Comparison of ENCODE assay signal across 8 cellular contexts in genomic region chr17:29778936-29779811, GRCh38.
DNase-seq lines count a peak whose midpoint lies in the region; ATAC-seq, FAIRE-seq and TF ChIP-seq lines count a peak whose summit lies in the region.

No MANE protein-coding gene starts in this region.

- H2AFZ ChIP-seq in H1 (ENCODE audit: low read length), result no peak overlapping the region

- no peaks in the 10 kb centered on the region for H3K27me3 ChIP-seq in H1 (replicated peaks in 1 of 4; ENCODE audit: control insufficient read depth in 3 of 4, extremely low read depth in 1 of 4, insufficient read depth in 3 of 4, low read length in 3 of 4)

- no peak overlapping the region for H4K91ac ChIP-seq in H1 (replicated peaks; ENCODE audit: insufficient read length, low read length)

- no peak overlapping the region for H2BK20ac ChIP-seq in H1 (ENCODE audit: low read length)

- H3K14ac ChIP-seq in H1 (ENCODE audit: insufficient read length), result no peak overlapping the region

- no peak overlapping the region for H3K9ac ChIP-seq in H1 (replicated peaks in 1 of 4; ENCODE audit: extremely low read depth in 1 of 4, low read depth in 3 of 4, low read length in 3 of 4)

- CTCF ChIA-PET in H1 (lab: Charles Lee; ENCODE audit: partially characterized antibody), result interaction anchor here (0.6 to 9.1 kb wide), 46 partner anchors 8 to 332 kb away, joined by 3 to 97 read pairs (median 4); partner anchors contain the start of gene CORO6

- TF ChIP-seq RAD21 in H1 (IDR thresholded peaks at IDR 0.05 in 1 of 2, conservative IDR thresholded peaks at IDR 0.05 in 1 of 2; ENCODE audit: low read depth in 2 of 2, low read length in 2 of 2), result peak; percentile 65 to 79

- no peak overlapping the region for H4K5ac ChIP-seq in H1 (ENCODE audit: insufficient read length, low read depth, low read length)

- DNase-seq in D721Med (ENCODE audit: insufficient read length, low spot score) (peak; percentile 42), NOMO-1 (lab: John Stamatoyannopoulos, UW; ENCODE audit: unreplicated experiment in 2 of 2) (peak; percentile 59 to 61), H1 (ENCODE audit: low read depth in 1 of 2, low spot score in 2 of 2) (peak in 1 of 2 experiments; percentile 78), middle frontal gyrus (ENCODE audit: extremely low spot score, low spot score) (peak; percentile 16)
- DNase-seq in activated CD8-positive, alpha-beta memory T cell treated with anti-CD3 and anti-CD28 coated beads for 1 hour (ENCODE audit: extremely low read depth in 1 of 2, low read depth in 1 of 2), result peak; percentile 55 to 69
- peak; percentile 71 to 78 for DNase-seq in stimulated activated CD8-positive, alpha-beta memory T cell treated with anti-CD3 and anti-CD28 coated beads, Interleukin-4, amount 100 ng/mL, for 4 hours (ENCODE audit: low read depth in 2 of 2, low spot score in 1 of 2)

- no peak overlapping the region for H2BK5ac ChIP-seq in H1 (ENCODE audit: low read depth, low read length)

- H3K56ac ChIP-seq in H1 (replicated peaks; ENCODE audit: insufficient read length, low read depth, low read length), result no peak overlapping the region

- no peak overlapping the region for H3K4me3 ChIP-seq in H1 (ENCODE audit: extremely low read depth in 1 of 4, insufficient read depth in 2 of 4, low read depth in 3 of 4, low read length in 4 of 4)

- POLR2A ChIA-PET in H1 (lab: Charles Lee; ENCODE audit: partially characterized antibody), result no interaction called here

- TF ChIP-seq CTCF in D721Med (IDR thresholded peaks at IDR 0.05; ENCODE audit: insufficient read depth, missing control alignments) (peak; percentile 88), H1 (IDR thresholded peaks at IDR 0.05; ENCODE audit: control extremely low read depth in 1 of 3, insufficient read depth in 1 of 3, low read depth in 1 of 3, low read length in 3 of 3) (peak; percentile 9 to 70 (median 58))

- H3K18ac ChIP-seq in H1 (ENCODE audit: extremely low read depth, low read length), result no peak overlapping the region

- H2BK12ac ChIP-seq in H1 (ENCODE audit: low read depth, low read length), result no peak overlapping the region

- ATAC-seq in HG02938 (IDR thresholded peaks at IDR 0.05; ENCODE audit: unreplicated experiment), result peak; percentile 58
- no peak for ATAC-seq in GM18861 (IDR thresholded peaks at IDR 0.05; ENCODE audit: unreplicated experiment)

- no peak overlapping the region for H3K4ac ChIP-seq in H1 (replicated peaks; ENCODE audit: insufficient read length, low read depth, low read length)

- H3K23ac ChIP-seq in H1 (ENCODE audit: insufficient read length), result no peak overlapping the region

- H4K8ac ChIP-seq in H1 (ENCODE audit: extremely low read depth, insufficient read depth, low read length), result no peak overlapping the region

- no peaks in the 10 kb centered on the region for H3K9me3 ChIP-seq in H1 (ENCODE audit: insufficient read depth in 2 of 2, low read depth in 1 of 2, low read length in 1 of 2)

- no peaks in the 10 kb centered on the region for H3K4me1 ChIP-seq in H1 (replicated peaks in 1 of 4; ENCODE audit: control insufficient read depth in 3 of 4, insufficient read depth in 4 of 4, low read length in 3 of 4)

- no peak overlapping the region for H2BK15ac ChIP-seq in H1 (ENCODE audit: low read length)

- H4K20me1 ChIP-seq in H1 (replicated peaks in 1 of 2; ENCODE audit: control insufficient read depth in 1 of 2, insufficient read depth in 2 of 2, low read length in 2 of 2), result no peaks in the 10 kb centered on the region

- 67% methylated on average over 6 of the region's 8 CpGs; no CpG with 5 or more reads in 1 of the 2 experiments for WGBS in H1 (ENCODE audit: extremely low coverage in 1 of 2, insufficient coverage in 1 of 2, insufficient read length in 1 of 2, insufficient replicate concordance in 2 of 2, low coverage in 1 of 2, low lambda C conversion rate in 2 of 2, missing lambda C conversion rate in 1 of 2), 2 experiments

- no peaks in the 10 kb centered on the region for H3K79me1 ChIP-seq in H1 (ENCODE audit: low read depth, low read length)

- H3K36me3 ChIP-seq in H1 (ENCODE audit: control insufficient read depth in 2 of 4, insufficient read depth in 4 of 4, low read length in 3 of 4), result no peaks in the 10 kb centered on the region

- H3K4me2 ChIP-seq in H1 (ENCODE audit: insufficient read depth in 1 of 2, low read depth in 2 of 2, low read length in 2 of 2), result no peak overlapping the region

- TF ChIP-seq EP300 in H1 (IDR thresholded peaks at IDR 0.05; ENCODE audit: borderline replicate concordance in 1 of 2, low read depth in 2 of 2, low read length in 2 of 2), result no peak

- no peak overlapping the region for H2AK5ac ChIP-seq in H1 (ENCODE audit: low read depth, low read length)

- no peaks in the 10 kb centered on the region for H3K23me2 ChIP-seq in H1 (ENCODE audit: low read depth, low read length)

- no peak overlapping the region for H3K27ac ChIP-seq in H1 (ENCODE audit: low read depth, low read length)

- TF ChIP-seq POLR2A in H1 (IDR thresholded peaks at IDR 0.05; ENCODE audit: control extremely low read depth in 1 of 2, low read depth in 2 of 2, low read length in 2 of 2), result no peak

- no peaks in the 10 kb centered on the region for H3K79me2 ChIP-seq in H1 (ENCODE audit: control insufficient read depth in 1 of 2, insufficient read depth in 2 of 2, low read length in 2 of 2)

- H2BK120ac ChIP-seq in H1 (replicated peaks; ENCODE audit: low read depth, low read length), result no peak overlapping the region

- FAIRE-seq in D721Med (lab: Jason Lieb, UNC) (peak; percentile 81), H1 (lab: Jason Lieb, UNC) (no peak)

TF ChIP-seq in H1, 55 proteins besides CTCF, POLR2A, EP300 and RAD21 (continues in another document):
- no peak for TF ChIP-seq CHD1 (IDR thresholded peaks at IDR 0.05; ENCODE audit: low read depth, low read length)
- TF ChIP-seq HDAC2 (IDR thresholded peaks at IDR 0.05; ENCODE audit: borderline replicate concordance in 1 of 2, low read depth in 2 of 2, low read length in 2 of 2), result no peak
- no peak for TF ChIP-seq MAX (IDR thresholded peaks at IDR 0.05)
- no peak for TF ChIP-seq TEAD4 (IDR thresholded peaks at IDR 0.05; ENCODE audit: low read depth, low read length)
- TF ChIP-seq POLR2AphosphoS5 (IDR thresholded peaks at IDR 0.05; ENCODE audit: low read depth, low read length), result no peak
